Comparison of ENCODE assay signal across 8 cellular contexts in genomic region chr4:55345980-55346850, GRCh38. TPM values are rescaled to one million over a fixed set of nuclear protein-coding genes. Genes with fewer than 3 reads are reported as not detected.
DNase-seq lines count a peak whose midpoint lies in the region; ATAC-seq and TF ChIP-seq lines count a peak whose summit lies in the region.

TSS of gene SRD5A3 (plus strand) at chr4:55346242. CDS start at chr4:55346337, 95 bp downstream.

- ATAC-seq in GM21390 (IDR thresholded peaks at IDR 0.05; ENCODE audit: unreplicated experiment), result peak; percentile 93

- intact Hi-C loops in OCI-LY7 (cut with micrococcal nuclease; ENCODE audit: unreplicated experiment), result loop anchor here (1.0 to 10.0 kb wide), 6 partner anchors 49 to 521 kb away; partner anchors contain the start of genes CLOCK, EXOC1 and TMEM165

- H2AFZ ChIP-seq in OCI-LY7 (ENCODE audit: low read length), result peak within 1 kb of the TSS; percentile 83

- no peaks in the 10 kb centered on the region for H3K36me3 ChIP-seq in OCI-LY7 (ENCODE audit: insufficient read depth, low read length)
- no peaks in the 10 kb centered on the region for H3K36me3 ChIP-seq in mucosa of stomach (ENCODE audit: control insufficient read depth, insufficient read depth, low read length)

- POLR2A ChIA-PET in OCI-LY7 (lab: Charles Lee), result interaction anchor here (0.8 to 2.1 kb wide), 20 partner anchors 9 to 1631 kb away, joined by 3 to 14 read pairs (median 4); partner anchors contain the start of genes CEP135, CLOCK, NOA1 and TMEM165

- H3K27ac ChIP-seq in OCI-LY7 (ENCODE audit: low read depth, low read length, poor library complexity, severe bottlenecking), result peak within 1 kb of the TSS; percentile 60

- no peaks in the 10 kb centered on the region for H3K27me3 ChIP-seq in mucosa of stomach (ENCODE audit: control insufficient read depth, insufficient read depth, low read length)

- no TSS peak for BruUV-seq in OCI-LY7 (replicated peaks; lab: Mats Ljungman, UMichigan)

- H3K79me2 ChIP-seq in OCI-LY7 (ENCODE audit: insufficient read depth, low read depth, low read length), result peaks cover 3% of the 10 kb centered on the region; the same call in 1 of the 2 replicates

- H3K9me3 ChIP-seq in OCI-LY7 (ENCODE audit: low read length) (no peaks in the 10 kb centered on the region), mucosa of stomach (ENCODE audit: control insufficient read depth, low read length) (no peaks in the 10 kb centered on the region)

- peak; percentile 84 for TF ChIP-seq POLR2A in erythroblast (IDR thresholded peaks at IDR 0.05; ENCODE audit: low read length)

- peak; percentile 88 for TF ChIP-seq CTCF in OCI-LY7 (conservative IDR thresholded peaks at IDR 0.05; ENCODE audit: low read length)

- H4K20me1 ChIP-seq in OCI-LY7 (ENCODE audit: insufficient read depth, low read length), result no peaks in the 10 kb centered on the region

- H3K4me3 ChIP-seq in OCI-LY7 (ENCODE audit: low read depth, low read length, poor library complexity, severe bottlenecking) (peak within 1 kb of the TSS; percentile 78), mucosa of stomach (ENCODE audit: low read length) (peak within 1 kb of the TSS; percentile 40)

- DNase-seq in DMS153 (lab: John Stamatoyannopoulos, UW) (peak; percentile 77), HUDEP-2 (lab: John Stamatoyannopoulos, UW; ENCODE audit: unreplicated experiment in 76 of 76) (peak in 75 of 76 experiments; percentile 6 to 90 (median 79)), OCI-LY7 (ENCODE audit: low spot score) (peak; percentile 87), activated T-cell treated with anti-CD3 and anti-CD28 coated beads for 4 hours (peak; percentile 76), erythroblast (lab: John Stamatoyannopoulos, UW) (peak; percentile 89 to 93)
- peak; percentile 72 for DNase-seq in stimulated activated CD8-positive, alpha-beta memory T cell treated with anti-CD3 and anti-CD28 coated beads, Interleukin-7, amount 100 ng/mL, for 24 hours (ENCODE audit: low read depth)

- peak within 1 kb of the TSS; percentile 78 for H3K4me2 ChIP-seq in OCI-LY7 (ENCODE audit: low read length)

- H3K9ac ChIP-seq in mucosa of stomach (ENCODE audit: low read length), result peak within 1 kb of the TSS; percentile 88

- CTCF ChIA-PET in OCI-LY7 (lab: Charles Lee; ENCODE audit: unreplicated experiment), result interaction anchor here (0.6 to 1.3 kb wide), 5 partner anchors 45 to 1529 kb away, joined by 3 to 4 read pairs (median 3); partner anchors contain the start of genes CLOCK and TMEM165

- no peaks in the 10 kb centered on the region for H3K9me2 ChIP-seq in OCI-LY7 (ENCODE audit: insufficient read depth, low read length)

- H3K4me1 ChIP-seq in OCI-LY7 (ENCODE audit: insufficient read depth, low read length, poor library complexity, severe bottlenecking), result peaks cover 15% of the 10 kb centered on the region
- peaks cover 26% of the 10 kb centered on the region for H3K4me1 ChIP-seq in mucosa of stomach (ENCODE audit: control insufficient read depth, insufficient read depth, low read length)

RNA-seq across cellular contexts. Expression of gene SRD5A3, which starts in this region (rescaled TPM):
- total RNA-seq in OCI-LY7 (2014; rRNA removed; shearing (Covaris generic)), result 3.9 and 5.9 TPM in 2 replicates
- total RNA-seq in OCI-LY7 (2022), result 11.4 and 15.3 TPM in 2 replicates

Comparison
In these comparisons a context has a peak if more than half of its experiments do, and no peak if none do; other contexts are left out.
1. Peak in every context shown above with its lines: DNase-seq, ATAC-seq, H3K4me3 ChIP-seq and H3K27ac ChIP-seq.